9 cellular contexts compared by ENCODE assay signal in the genomic region with DNA sequence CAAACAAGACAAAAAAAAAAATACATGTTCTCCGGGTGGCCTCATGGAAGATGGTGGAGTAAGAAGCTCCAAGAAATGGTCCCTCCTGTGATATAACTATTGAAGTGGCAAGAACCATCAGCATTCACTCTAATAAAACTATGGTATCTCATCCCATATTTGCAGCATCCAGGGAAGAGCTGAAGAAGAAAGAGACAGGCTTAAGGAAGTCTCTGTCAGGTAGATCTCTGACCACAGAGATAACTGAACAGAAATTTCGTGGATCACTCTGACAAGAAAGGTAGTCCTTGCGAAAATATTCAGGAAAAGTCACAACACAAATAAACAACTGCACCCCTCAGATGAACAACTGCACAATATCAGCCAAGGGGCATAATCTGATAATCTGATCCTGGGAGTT. TPM values are rescaled to one million over a fixed set of nuclear protein-coding genes. Genes with fewer than 3 reads are reported as not detected.
"Had no signal": no experiment of that assay in that cellular context is flagged by ENCODE, and none has a peak within 500 bp of the region (broad histone marks: within the 10 kb centered on the region; RNA-seq: fewer than 3 reads in every experiment).

No MANE protein-coding gene starts in this region.

- H3K4me3 ChIP-seq: GM12878 had no signal

- DNase-seq: GDM1, GF-D8 had no signal

- FAIRE-seq: G401.6, GM12878, GM12891, GM12892, GM18507, GM19239 had no signal

- ATAC-seq: GM12878 had no signal

RNA-seq across cellular contexts. Expression of a gene that starts 54.6 kb away (rescaled TPM):
- total RNA-seq: G401, GM12878 had no signal
- polyA plus RNA-seq: GM12878 had no signal
